Comparison of ENCODE assay signal across 18 cellular contexts in genomic region chr1:184005506-184005905, GRCh38. TPM values are rescaled to one million over a fixed set of nuclear protein-coding genes. Genes with fewer than 3 reads are reported as not detected.
A peak's percentile ranks its signal among the peaks of the same experiment; 100 is the strongest.
DNase-seq lines count a peak whose midpoint lies in the region; ATAC-seq and TF ChIP-seq lines count a peak whose summit lies in the region.
"Had no signal": no experiment of that assay in that cellular context is flagged by ENCODE, and none has a peak within 500 bp of the region (broad histone marks: within the 10 kb centered on the region; RNA-seq: fewer than 3 reads in every experiment).

No MANE protein-coding gene starts in this region.

- H3K9me3 Mint-ChIP-seq in activated CD4-positive, alpha-beta T cell treated with anti-CD3 and anti-CD28 coated beads, Interleukin-2, amount 10 ng/mL, durations not matched to agents 24 days and 14 days = no peaks in the 10 kb centered on the region
- H3K9me3 Mint-ChIP-seq in nephron = peaks cover 4% of the 10 kb centered on the region
- H3K9me3 Mint-ChIP-seq: CD8-positive, alpha-beta T cell had no signal

- intact Hi-C loops in activated CD4-positive, alpha-beta T cell treated with anti-CD3 and anti-CD28 coated beads, Interleukin-2, amount 10 ng/mL, durations not matched to agents 24 days and 14 days (cut with micrococcal nuclease) = no loop called here

- no peaks in the 10 kb centered on the region for H3K36me3 Mint-ChIP-seq in activated CD4-positive, alpha-beta T cell treated with anti-CD3 and anti-CD28 coated beads, Interleukin-2, amount 10 ng/mL, durations not matched to agents 24 days and 14 days (ENCODE audit: low read depth)
- H3K36me3 Mint-ChIP-seq in nephron (ENCODE audit: low read depth) = no peaks in the 10 kb centered on the region
- H3K36me3 Mint-ChIP-seq: CD4-positive, CD25-positive, alpha-beta regulatory T cell; CD8-positive, alpha-beta T cell had no signal

- TF ChIP-seq CTCF in nephron (IDR thresholded peaks at IDR 0.05; ENCODE audit: unreplicated experiment in 3 of 3) = no peak

- H3K4me1 Mint-ChIP-seq in activated CD4-positive, alpha-beta T cell treated with anti-CD3 and anti-CD28 coated beads, Interleukin-2, amount 10 ng/mL, durations not matched to agents 24 days and 14 days = peaks cover 5% of the 10 kb centered on the region
- peaks cover 33% of the 10 kb centered on the region for H3K4me1 Mint-ChIP-seq in nephron
- H3K4me1 Mint-ChIP-seq: B cell; CD4-positive, CD25-positive, alpha-beta regulatory T cell had no signal

- peak; percentile 48 for DNase-seq in activated CD4-positive, alpha-beta T cell treated with anti-CD3 and anti-CD28 coated beads, Interleukin-2, amount 10 ng/mL, durations not matched to agents 24 days and 14 days
- no peak for DNase-seq in activated CD4-positive, alpha-beta T cell treated with anti-CD3 and anti-CD28 coated beads, Interleukin-2, amount 50 U/mL, for 48 hours
- DNase-seq in HPDE6-E6E7 (ENCODE audit: extremely low spot score) = no peak
- DNase-seq: Caco-2; CD4-positive, CD25-positive, alpha-beta regulatory T cell; CD8-positive, alpha-beta T cell; DMS153; DND-41; GM23248; H7; HCEC 1CT had no signal

- no peak overlapping the region for H3K4me3 Mint-ChIP-seq in activated CD4-positive, alpha-beta T cell treated with anti-CD3 and anti-CD28 coated beads, Interleukin-2, amount 10 ng/mL, durations not matched to agents 24 days and 14 days
- H3K4me3 Mint-ChIP-seq in nephron = no peak overlapping the region
- H3K4me3 Mint-ChIP-seq: B cell; CD4-positive, CD25-positive, alpha-beta regulatory T cell; CD8-positive, alpha-beta T cell had no signal

- H3K27ac Mint-ChIP-seq in activated CD4-positive, alpha-beta T cell treated with anti-CD3 and anti-CD28 coated beads, Interleukin-2, amount 10 ng/mL, durations not matched to agents 24 days and 14 days = no peak overlapping the region
- peak overlapping the region in 2 of 3 experiments; percentile 59 to 68 for H3K27ac Mint-ChIP-seq in nephron
- H3K27ac Mint-ChIP-seq: B cell; CD4-positive, CD25-positive, alpha-beta regulatory T cell; CD8-positive, alpha-beta T cell had no signal

- peak overlapping the region; percentile 62 for H3K27ac ChIP-seq in temporal lobe (ENCODE audit: low read depth, low read length)
- H3K27ac ChIP-seq: 22Rv1, BLaER1, C4-2B, GM23248 had no signal

- peaks cover 8% of the 10 kb centered on the region for H3K27me3 Mint-ChIP-seq in activated CD4-positive, alpha-beta T cell treated with anti-CD3 and anti-CD28 coated beads, Interleukin-2, amount 10 ng/mL, durations not matched to agents 24 days and 14 days
- H3K27me3 Mint-ChIP-seq in nephron (ENCODE audit: low read depth) = peaks cover 3% of the 10 kb centered on the region

- ATAC-seq in GM21526 (IDR thresholded peaks at IDR 0.05; ENCODE audit: low FRiP score, unreplicated experiment) = no peak
- ATAC-seq: CD8-positive, alpha-beta T cell had no signal

RNA-seq across cellular contexts. Expression of gene COLGALT2, which starts 32.0 kb away (rescaled TPM):
- total RNA-seq in activated CD4-positive, alpha-beta T cell treated with anti-CD3 and anti-CD28 coated beads, Interleukin-2, amount 10 ng/mL, durations not matched to agents 24 days and 14 days = 1.3 and 1.7 TPM in 2 replicates
- 16.7 TPM for total RNA-seq in temporal lobe

RNA-seq across cellular contexts. Expression of gene TSEN15, which starts 46.0 kb away (rescaled TPM):
- total RNA-seq in activated CD4-positive, alpha-beta T cell treated with anti-CD3 and anti-CD28 coated beads, Interleukin-2, amount 10 ng/mL, durations not matched to agents 24 days and 14 days = 44.9 and 48.3 TPM in 2 replicates
- 21.1 TPM for total RNA-seq in temporal lobe
